ENCODE assay signal across 8 cellular contexts in genomic region chr1:16236495-16237342, GRCh38. TPM values are rescaled to one million over a fixed set of nuclear protein-coding genes. Genes with fewer than 3 reads are reported as not detected.
A peak's percentile ranks its signal among the peaks of the same experiment; 100 is the strongest.
DNase-seq lines count a peak whose midpoint lies in the region; ATAC-seq and TF ChIP-seq lines count a peak whose summit lies in the region.

Gene CPLANE2 (minus strand): TSS chr1:16237183. CDS start chr1:16236742, 441 bp downstream.

- H3K4me3 ChIP-seq in SK-N-SH (ENCODE audit: low read depth in 2 of 2, low read length in 1 of 2) (peak within 1 kb of the TSS; percentile 69 to 92), ovary (peak within 1 kb of the TSS; percentile 50), thyroid gland (replicated peaks in 1 of 3) (peak within 1 kb of the TSS in 2 of 3 donors; percentile 38 to 66)

- peak within 1 kb of the TSS; percentile 95 for H2AFZ ChIP-seq in SK-N-SH (ENCODE audit: low read depth)

- H3K9me3 ChIP-seq in SK-N-SH (no peaks in the 10 kb centered on the region), ovary (no peaks in the 10 kb centered on the region), thyroid gland (no peaks in the 10 kb centered on the region)

- no peaks in the 10 kb centered on the region for H3K36me3 Mint-ChIP-seq in activated naive CD4-positive, alpha-beta T cell treated with anti-CD3 and anti-CD28 coated beads, Interleukin-2, amount 50 U/mL, for 72 hours

- H3K4me1 ChIP-seq in SK-N-SH (ENCODE audit: control insufficient read depth in 1 of 2, insufficient read depth in 2 of 2, low read depth in 1 of 2, low read length in 1 of 2) (peaks cover 6 to 22% of the 10 kb centered on the region in 2 experiments), ovary (ENCODE audit: insufficient read depth) (peaks cover 5% of the 10 kb centered on the region), thyroid gland (peaks cover 7 to 24% of the 10 kb centered on the region in 2 donors)

- TF ChIP-seq POLR2A in ovary (IDR thresholded peaks at IDR 0.05) (peak; percentile 87), thyroid gland (IDR thresholded peaks at IDR 0.05) (peak; percentile 28 to 89)

- POLR2A ChIA-PET in SK-N-SH (lab: Yijun Ruan, JAX) = interaction anchor here (0.9 to 1.6 kb wide), 4 partner anchors 19 to 46 kb away, joined by 3 to 7 read pairs (median 4); no protein-coding TSS in a partner anchor

- peak within 1 kb of the TSS; percentile 90 to 96 for H3K27ac Mint-ChIP-seq in activated naive CD4-positive, alpha-beta T cell treated with anti-CD3 and anti-CD28 coated beads, Interleukin-2, amount 50 U/mL, for 72 hours

- H3K9me3 Mint-ChIP-seq in activated naive CD4-positive, alpha-beta T cell treated with anti-CD3 and anti-CD28 coated beads, Interleukin-2, amount 50 U/mL, for 72 hours = no peaks in the 10 kb centered on the region

- peaks cover 15% of the 10 kb centered on the region for H3F3A ChIP-seq in SK-N-SH (replicated peaks; ENCODE audit: insufficient read depth)

- H3K4me2 ChIP-seq in SK-N-SH = peak within 1 kb of the TSS; percentile 88

- TF ChIP-seq EP300 in SK-N-SH (IDR thresholded peaks at IDR 0.05; ENCODE audit: borderline replicate concordance in 1 of 2, low read depth in 1 of 2, low read length in 1 of 2) = no peak
- no peak for TF ChIP-seq EP300 in ovary (IDR thresholded peaks at IDR 0.05)

- no peaks in the 10 kb centered on the region for H3K79me2 ChIP-seq in SK-N-SH (ENCODE audit: insufficient read depth)

- no peaks in the 10 kb centered on the region for H4K20me1 ChIP-seq in SK-N-SH (ENCODE audit: insufficient read depth)

- 4% methylated on average over 30 of the region's 57 CpGs for WGBS in SK-N-SH (ENCODE audit: low lambda C conversion rate)
- WGBS in ovary, 3 donors = 1 to 2% (median 1%) methylated on average over 46 to 57 of the region's 57 CpGs
- 1 to 4% methylated on average over 31 to 44 of the region's 57 CpGs for WGBS in thyroid gland, 2 donors

- TF ChIP-seq RAD21 in SK-N-SH (IDR thresholded peaks at IDR 0.05; ENCODE audit: low read length) = peak; percentile 26; the same call in 1 of the 2 replicates

- TF ChIP-seq CTCF in SK-N-SH (IDR thresholded peaks at IDR 0.05) (no peak), ovary (IDR thresholded peaks at IDR 0.05) (peak in 1 of 3 donors; percentile 14), thyroid gland (IDR thresholded peaks at IDR 0.05) (peak in 1 of 6 experiments; percentile 8)

- peak within 1 kb of the TSS; percentile 75 for H3K9ac ChIP-seq in SK-N-SH

- intact Hi-C loops in head of caudate nucleus (cut with DNase I) (loop anchor here (5.0 kb wide), 1 partner anchor 159 kb away; no protein-coding TSS in a partner anchor), ovary (cut with DNase I) (no loop called here), thyroid gland (cut with DNase I) (loop anchor here (5.0 kb wide), 1 partner anchor 34 kb away; no protein-coding TSS in a partner anchor)

- peak; percentile 68 for ATAC-seq in HG02571 (IDR thresholded peaks at IDR 0.05; ENCODE audit: unreplicated experiment)
- peak; percentile 89 to 94 for ATAC-seq in activated naive CD4-positive, alpha-beta T cell treated with anti-CD3 and anti-CD28 coated beads, Interleukin-2, amount 50 U/mL, for 72 hours

- CTCF ChIA-PET in SK-N-SH (lab: Yijun Ruan, JAX) = interaction anchor here (0.7 to 4.7 kb wide), 14 partner anchors 8 to 164 kb away, joined by 3 to 25 read pairs (median 4); partner anchors contain the start of genes FAM131C and FBXO42

- H3K36me3 ChIP-seq in SK-N-SH (replicated peaks in 1 of 2; ENCODE audit: control insufficient read depth in 1 of 2, insufficient read depth in 2 of 2, low read length in 1 of 2) (no peaks in the 10 kb centered on the region), ovary (no peaks in the 10 kb centered on the region), thyroid gland (no peaks in the 10 kb centered on the region)

- H3K9me2 ChIP-seq in SK-N-SH = no peaks in the 10 kb centered on the region

- H3K27me3 ChIP-seq in SK-N-SH (ENCODE audit: insufficient read depth) (no peaks in the 10 kb centered on the region), ovary (no peaks in the 10 kb centered on the region), thyroid gland (no peaks in the 10 kb centered on the region)

- H3K27ac ChIP-seq in SK-N-SH (ENCODE audit: low read depth in 2 of 2, low read length in 1 of 2) (peak within 1 kb of the TSS; percentile 87 to 92), ovary (peak within 1 kb of the TSS; percentile 68 to 74), thyroid gland (peak within 1 kb of the TSS; percentile 79 to 89 (median 79))

- DNase-seq in GM03348 (ENCODE audit: low spot score) = peak; percentile 97
- DNase-seq in NCI-H1048 (lab: John Stamatoyannopoulos, UW) = peak; percentile 86
- peak; percentile 97 for DNase-seq in SK-N-SH
- peak; percentile 96 to 98 for DNase-seq in activated naive CD4-positive, alpha-beta T cell treated with anti-CD3 and anti-CD28 coated beads, Interleukin-2, amount 50 U/mL, for 72 hours (ENCODE audit: low spot score in 2 of 2)
- peak; percentile 73 to 96 (median 93) for DNase-seq in head of caudate nucleus
- DNase-seq in ovary = peak; percentile 95 to 97 (median 96)
- peak; percentile 94 to 95 for DNase-seq in thyroid gland

TF ChIP-seq in SK-N-SH, 30 proteins besides CTCF, POLR2A, EP300 and RAD21:
- TF ChIP-seq POLR2AphosphoS5 (IDR thresholded peaks at IDR 0.05; ENCODE audit: low read depth, low read length) = peak; percentile 90
- TF ChIP-seq MXI1 (IDR thresholded peaks at IDR 0.05; ENCODE audit: low read depth, low read length) = peak; percentile 90
- peak; percentile 74 for TF ChIP-seq ELF1 (IDR thresholded peaks at IDR 0.05)
- TF ChIP-seq RFX5 (IDR thresholded peaks at IDR 0.05; ENCODE audit: low read length) = peak; percentile 95
- TF ChIP-seq TEAD4 (IDR thresholded peaks at IDR 0.05; ENCODE audit: borderline replicate concordance, insufficient read depth) = no peak
- 0 out of 2 replicates have a peak, but pooled peaks have one; percentile 15 for TF ChIP-seq TCF12 (IDR thresholded peaks at IDR 0.05)
- TF ChIP-seq NRF1 (IDR thresholded peaks at IDR 0.05; ENCODE audit: low read depth, low read length) = peak; percentile 98
- TF ChIP-seq FOSL2 (IDR thresholded peaks at IDR 0.05; ENCODE audit: borderline replicate concordance, low read depth) = no peak
- peak; percentile 77 for TF ChIP-seq TAF1 (IDR thresholded peaks at IDR 0.05; ENCODE audit: borderline replicate concordance, low read depth, low read length)
- no peak for TF ChIP-seq JUND (IDR thresholded peaks at IDR 0.05)
- peak; percentile 63 for TF ChIP-seq GABPA (IDR thresholded peaks at IDR 0.05; ENCODE audit: low read depth)
- TF ChIP-seq RCOR1 (IDR thresholded peaks at IDR 0.05; ENCODE audit: low read length) = no peak
- TF ChIP-seq SMC3 (IDR thresholded peaks at IDR 0.05; ENCODE audit: low read depth, low read length) = 0 out of 2 replicates have a peak, but pooled peaks have one; percentile 8
- TF ChIP-seq REST (IDR thresholded peaks at IDR 0.05; ENCODE audit: low read depth, low read length) = no peak

RNA-seq across cellular contexts. Expression of gene CPLANE2, which starts in this region (rescaled TPM):
- polyA plus RNA-seq in SK-N-SH (2012; rRNA removed) (6.5 and 8.6 TPM in 2 replicates), ovary (1 to 10 TPM; 2.6 to 6.6 TPM)
- 2.9 and 5.8 TPM in 2 replicates for polyA plus RNA-seq in SK-N-SH (2012; cell fraction: cytosol; rRNA removed)
- 11.7 and 12.6 TPM in 2 replicates for polyA plus RNA-seq in SK-N-SH (2012; cell fraction: nucleus; rRNA removed)
- 1 to 10 TPM; 3.0 to 4.2 TPM for total RNA-seq in activated naive CD4-positive, alpha-beta T cell treated with anti-CD3 and anti-CD28 coated beads, Interleukin-2, amount 50 U/mL, for 72 hours
- total RNA-seq in ovary (10 to 100 TPM in 4 of 7 donors, 1 to 10 TPM in 3; 4.6 to 12.4 (median 10.5) TPM), thyroid gland (10 to 100 TPM in 3 of 4 donors, 1 to 10 TPM in 1; 4.3 to 21.8 (median 15.3) TPM)

Comparison
In these comparisons a context has a peak if more than half of its experiments do, and no peak if none do; other contexts are left out.
1. Peak in every context shown above with its lines: DNase-seq, ATAC-seq, H3K4me3 ChIP-seq and H3K27ac ChIP-seq.
2. intact Hi-C loops: an anchor here in head of caudate nucleus (5.0 kb wide) and thyroid gland (5.0 kb wide); none called in ovary.